In genomic region chr14:58129208-58129607, GRCh38 we compare ENCODE assay signal across 20 cellular contexts. TPM values are rescaled to one million over a fixed set of nuclear protein-coding genes. Genes with fewer than 3 reads are reported as not detected.
DNase-seq lines count a peak whose midpoint lies in the region; TF ChIP-seq lines count a peak whose summit lies in the region.
"Had no signal": no experiment of that assay in that cellular context is flagged by ENCODE, and none has a peak within 500 bp of the region (broad histone marks: within the 10 kb centered on the region; RNA-seq: fewer than 3 reads in every experiment).

No MANE protein-coding gene starts in this region.

- no peaks in the 10 kb centered on the region for H3K9me2 ChIP-seq in hepatocyte (replicated peaks; ENCODE audit: insufficient read depth)

- no peak overlapping the region for H3K27ac Mint-ChIP-seq in activated T-helper 1 cell treated with anti-CD3 and anti-CD28 coated beads, Interleukin-12 subunit alpha, Interleukin-12 subunit beta, Interleukin-2, Interleukin-4 antibody, amounts not matched to agents 30 ng/mL and 10 ng/mL and 1 ng/mL, durations not matched to agents 14 hours and 24 hours and 36 hours
- H3K27ac Mint-ChIP-seq: stimulated activated naive CD8-positive, alpha-beta T cell treated with anti-CD3 and anti-CD28 coated beads, Interleukin-15, Interleukin-2, amounts not matched to agents 100 ng/mL and 50 ng/mL, for 24 hours had no signal

- H3K4me3 Mint-ChIP-seq in activated T-helper 1 cell treated with anti-CD3 and anti-CD28 coated beads, Interleukin-12 subunit alpha, Interleukin-12 subunit beta, Interleukin-2, Interleukin-4 antibody, amounts not matched to agents 30 ng/mL and 10 ng/mL and 1 ng/mL, durations not matched to agents 14 hours and 24 hours and 36 hours: no peak overlapping the region
- H3K4me3 Mint-ChIP-seq: IgD-negative memory B cell; stimulated activated naive CD8-positive, alpha-beta T cell treated with anti-CD3 and anti-CD28 coated beads, Interleukin-15, Interleukin-2, amounts not matched to agents 100 ng/mL and 50 ng/mL, for 24 hours had no signal

- DNase-seq in AG09309 (ENCODE audit: low read depth) (no peak), hepatocyte (ENCODE audit: low spot score) (no peak), NOMO-1 treated with DMSO at 0.1 percent for 48 hours (lab: John Stamatoyannopoulos, UW; ENCODE audit: unreplicated experiment) (no peak), nucleus accumbens (lab: John Stamatoyannopoulos, UW) (no peak)
- no peak for DNase-seq in effector CD4-positive, alpha-beta T cell
- no peak for DNase-seq in activated T-helper 1 cell treated with anti-CD3 and anti-CD28 coated beads, Interleukin-12 subunit alpha, Interleukin-12 subunit beta, Interleukin-2, Interleukin-4 antibody, amounts not matched to agents 30 ng/mL and 10 ng/mL and 1 ng/mL, durations not matched to agents 14 hours and 24 hours and 36 hours (ENCODE audit: low spot score)
- DNase-seq: amygdala; Calu3; cerebellar nuclear complex; effector memory CD4-positive, alpha-beta T cell; lower lobe of right lung; NCI-H187 treated with DMSO at 0.1 percent for 48 hours; pancreas; stimulated activated CD4-positive, alpha-beta T cell treated with anti-CD3 and anti-CD28 coated beads, Interleukin-1b, Interleukin-23, amount 100 ng/mL, for 48 hours; trophoblast cell had no signal

- H3K79me2 ChIP-seq in hepatocyte: no peaks in the 10 kb centered on the region

- peak; percentile 13 for TF ChIP-seq CTCF in AG09309 (IDR thresholded peaks at IDR 0.05; ENCODE audit: control insufficient read depth, insufficient read depth, low read depth, low read length, missing control alignments)
- TF ChIP-seq CTCF in GM12872 (IDR thresholded peaks at IDR 0.05; ENCODE audit: insufficient read depth, low read depth, low read length): 0 out of 3 replicates have a peak, but pooled peaks have one; percentile 4
- TF ChIP-seq CTCF in VCaP (conservative IDR thresholded peaks at IDR 0.05): 0 out of 2 replicates have a peak, but pooled peaks have one; percentile 19
- TF ChIP-seq CTCF in hepatocyte (IDR thresholded peaks at IDR 0.05; ENCODE audit: poor library complexity): peak; percentile 10

- H3K9me3 Mint-ChIP-seq in activated T-helper 1 cell treated with anti-CD3 and anti-CD28 coated beads, Interleukin-12 subunit alpha, Interleukin-12 subunit beta, Interleukin-2, Interleukin-4 antibody, amounts not matched to agents 30 ng/mL and 10 ng/mL and 1 ng/mL, durations not matched to agents 14 hours and 24 hours and 36 hours: peaks cover 11% of the 10 kb centered on the region

- no peaks in the 10 kb centered on the region for H4K20me1 ChIP-seq in hepatocyte (ENCODE audit: insufficient read depth, poor library complexity, severe bottlenecking)
- H4K20me1 ChIP-seq: BLaER1 had no signal

- H3K27me3 ChIP-seq in hepatocyte: no peaks in the 10 kb centered on the region
- H3K27me3 ChIP-seq: BLaER1, pancreas had no signal

- H3K27ac ChIP-seq in VCaP: no peak overlapping the region
- H3K27ac ChIP-seq in hepatocyte: no peak overlapping the region
- H3K27ac ChIP-seq: BLaER1, lower lobe of right lung, pancreas had no signal

- H3K4me3 ChIP-seq in AG09309 (ENCODE audit: control insufficient read depth, low read depth, low read length) (no peak overlapping the region), hepatocyte (no peak overlapping the region)
- H3K4me3 ChIP-seq: BLaER1, lower lobe of right lung, pancreas had no signal

- intact Hi-C loops in activated T-helper 1 cell treated with anti-CD3 and anti-CD28 coated beads, Interleukin-12 subunit alpha, Interleukin-12 subunit beta, Interleukin-2, Interleukin-4 antibody, amounts not matched to agents 30 ng/mL and 10 ng/mL and 1 ng/mL, durations not matched to agents 14 hours and 24 hours and 36 hours (cut with micrococcal nuclease): no loop called here

- no peaks in the 10 kb centered on the region for H3K36me3 ChIP-seq in hepatocyte (replicated peaks; ENCODE audit: insufficient read depth, low read depth)
- H3K36me3 ChIP-seq: lower lobe of right lung, pancreas had no signal

- no peaks in the 10 kb centered on the region for H3K36me3 Mint-ChIP-seq in activated T-helper 1 cell treated with anti-CD3 and anti-CD28 coated beads, Interleukin-12 subunit alpha, Interleukin-12 subunit beta, Interleukin-2, Interleukin-4 antibody, amounts not matched to agents 30 ng/mL and 10 ng/mL and 1 ng/mL, durations not matched to agents 14 hours and 24 hours and 36 hours (ENCODE audit: low read depth)

- WGBS in hepatocyte (ENCODE audit: low lambda C conversion rate, missing lambda C conversion rate): 92% methylated on average over 4 of the region's 4 CpGs

- no peak overlapping the region for H3K4me2 ChIP-seq in hepatocyte
- H3K4me2 ChIP-seq: BLaER1 had no signal

- no peak overlapping the region for H2AFZ ChIP-seq in hepatocyte

- H3K9me3 ChIP-seq in hepatocyte (ENCODE audit: low read depth): no peaks in the 10 kb centered on the region
- H3K9me3 ChIP-seq: pancreas had no signal

- no peaks in the 10 kb centered on the region for H3K4me1 Mint-ChIP-seq in activated T-helper 1 cell treated with anti-CD3 and anti-CD28 coated beads, Interleukin-12 subunit alpha, Interleukin-12 subunit beta, Interleukin-2, Interleukin-4 antibody, amounts not matched to agents 30 ng/mL and 10 ng/mL and 1 ng/mL, durations not matched to agents 14 hours and 24 hours and 36 hours (ENCODE audit: low read depth)
- H3K4me1 Mint-ChIP-seq: IgD-negative memory B cell had no signal

- no peaks in the 10 kb centered on the region for H3K4me1 ChIP-seq in hepatocyte (ENCODE audit: insufficient read depth)
- H3K4me1 ChIP-seq: BLaER1, lower lobe of right lung, pancreas had no signal

- H3K27me3 Mint-ChIP-seq in activated T-helper 1 cell treated with anti-CD3 and anti-CD28 coated beads, Interleukin-12 subunit alpha, Interleukin-12 subunit beta, Interleukin-2, Interleukin-4 antibody, amounts not matched to agents 30 ng/mL and 10 ng/mL and 1 ng/mL, durations not matched to agents 14 hours and 24 hours and 36 hours (ENCODE audit: insufficient read depth): peaks cover 8% of the 10 kb centered on the region
- H3K27me3 Mint-ChIP-seq: stimulated activated naive CD8-positive, alpha-beta T cell treated with anti-CD3 and anti-CD28 coated beads, Interleukin-15, Interleukin-2, amounts not matched to agents 100 ng/mL and 50 ng/mL, for 24 hours had no signal

RNA-seq across cellular contexts. Expression of gene ARMH4, which starts 22.8 kb away (rescaled TPM):
- 6.6 and 9.2 TPM in 2 replicates for total RNA-seq in hepatocyte
- polyA plus RNA-seq in hepatocyte: 8.1 and 11.3 TPM in 2 replicates
- total RNA-seq in activated T-helper 1 cell treated with anti-CD3 and anti-CD28 coated beads, Interleukin-12 subunit alpha, Interleukin-12 subunit beta, Interleukin-2, Interleukin-4 antibody, amounts not matched to agents 30 ng/mL and 10 ng/mL and 1 ng/mL, durations not matched to agents 14 hours and 24 hours and 36 hours: not detected in 2 replicates
- total RNA-seq: Calu3 had no signal
